ENCODE assay signal across 8 cellular contexts in genomic region chr10:112952282-112952991, GRCh38. TPM values are rescaled to one million over a fixed set of nuclear protein-coding genes. Genes with fewer than 3 reads are reported as not detected.
DNase-seq lines count a peak whose midpoint lies in the region; ATAC-seq and TF ChIP-seq lines count a peak whose summit lies in the region.

No MANE protein-coding gene starts in this region.

- ATAC-seq in activated CD8-positive, alpha-beta memory T cell treated with anti-CD3 and anti-CD28 coated beads, Interleukin-2, amount 10 ng/mL, durations not matched to agents 7 days and 5 days: peak; percentile 32
- peak; percentile 31 to 42 for ATAC-seq in stimulated activated naive B cell treated with anti-CD40 and anti-IgM and Interleukin-4, amounts not matched to agents 10 μg/mL and 1 μg/mL and 100 μg/mL, for 72 hours (replicated peaks)
- no peak for ATAC-seq in GM21423 (IDR thresholded peaks at IDR 0.05; ENCODE audit: unreplicated experiment)
- no peak for ATAC-seq in HG03439 (IDR thresholded peaks at IDR 0.05; ENCODE audit: unreplicated experiment)

- peak overlapping the region; percentile 81 to 83 for H3K4me3 ChIP-seq in ascending aorta
- peak overlapping the region; percentile 83 for H3K4me3 ChIP-seq in iPS-20b (ENCODE audit: low read length)

- in situ Hi-C loops in GM13976 (cut with MboI; ENCODE audit: low sequenced_read_pairs, unreplicated experiment): no loop called here

- H3K27ac ChIP-seq in ascending aorta (peak overlapping the region; percentile 90 to 92), iPS-20b (ENCODE audit: low read length) (peak overlapping the region; percentile 83)

- no peak for DNase-seq in activated CD8-positive, alpha-beta memory T cell treated with anti-CD3 and anti-CD28 coated beads, Interleukin-2, amount 10 ng/mL, durations not matched to agents 7 days and 5 days
- no peak for DNase-seq in activated CD8-positive, alpha-beta memory T cell treated with anti-CD3 and anti-CD28 coated beads, Interleukin-2, amount 50 U/mL, for 48 hours
- no peak for DNase-seq in ascending aorta (ENCODE audit: low spot score in 2 of 2)
- DNase-seq in stimulated activated naive B cell treated with anti-CD40 and anti-IgM and Interleukin-4, amounts not matched to agents 10 μg/mL and 1 μg/mL and 100 μg/mL, for 72 hours: no peak
- DNase-seq in GM13976 (ENCODE audit: low spot score): no peak

- no peaks in the 10 kb centered on the region for H3K36me3 ChIP-seq in ascending aorta
- H3K36me3 ChIP-seq in iPS-20b (ENCODE audit: insufficient read depth, low read depth, low read length): 0 out of 2 replicates have a peak, but pooled peaks cover 7% of the 10 kb centered on the region

- CTCF ChIA-PET in activated CD8-positive, alpha-beta memory T cell treated with anti-CD3 and anti-CD28 coated beads, Interleukin-2, amount 10 ng/mL, durations not matched to agents 7 days and 5 days (lab: Charles Lee): no interaction called here

- H3K9ac ChIP-seq in iPS-20b (ENCODE audit: low read depth, low read length): peak overlapping the region; percentile 98

- H3K4me1 ChIP-seq in ascending aorta: peaks cover 0 to 27% of the 10 kb centered on the region in 2 donors
- peaks cover 54% of the 10 kb centered on the region for H3K4me1 ChIP-seq in iPS-20b (ENCODE audit: insufficient read depth, low read length)

- H3K9me3 Mint-ChIP-seq in activated CD8-positive, alpha-beta memory T cell treated with anti-CD3 and anti-CD28 coated beads, Interleukin-2, amount 10 ng/mL, durations not matched to agents 7 days and 5 days (ENCODE audit: low read depth): no peaks in the 10 kb centered on the region
- H3K9me3 Mint-ChIP-seq in stimulated activated naive B cell treated with anti-CD40 and anti-IgM and Interleukin-4, amounts not matched to agents 10 μg/mL and 1 μg/mL and 100 μg/mL, for 72 hours: no peaks in the 10 kb centered on the region

- peaks cover 74% of the 10 kb centered on the region for H3K27me3 Mint-ChIP-seq in activated CD8-positive, alpha-beta memory T cell treated with anti-CD3 and anti-CD28 coated beads, Interleukin-2, amount 10 ng/mL, durations not matched to agents 7 days and 5 days
- peaks cover 59 to 74% of the 10 kb centered on the region in 2 donors for H3K27me3 Mint-ChIP-seq in stimulated activated naive B cell treated with anti-CD40 and anti-IgM and Interleukin-4, amounts not matched to agents 10 μg/mL and 1 μg/mL and 100 μg/mL, for 72 hours

- peaks cover 15% of the 10 kb centered on the region for H3K4me1 Mint-ChIP-seq in activated CD8-positive, alpha-beta memory T cell treated with anti-CD3 and anti-CD28 coated beads, Interleukin-2, amount 10 ng/mL, durations not matched to agents 7 days and 5 days
- H3K4me1 Mint-ChIP-seq in stimulated activated naive B cell treated with anti-CD40 and anti-IgM and Interleukin-4, amounts not matched to agents 10 μg/mL and 1 μg/mL and 100 μg/mL, for 72 hours: peaks cover 21 to 47% of the 10 kb centered on the region in 2 donors

- H3K4me3 Mint-ChIP-seq in activated CD8-positive, alpha-beta memory T cell treated with anti-CD3 and anti-CD28 coated beads, Interleukin-2, amount 10 ng/mL, durations not matched to agents 7 days and 5 days: peak overlapping the region; percentile 81
- H3K4me3 Mint-ChIP-seq in stimulated activated naive B cell treated with anti-CD40 and anti-IgM and Interleukin-4, amounts not matched to agents 10 μg/mL and 1 μg/mL and 100 μg/mL, for 72 hours: peak overlapping the region; percentile 87 to 94

- no peaks in the 10 kb centered on the region for H3K36me3 Mint-ChIP-seq in activated CD8-positive, alpha-beta memory T cell treated with anti-CD3 and anti-CD28 coated beads, Interleukin-2, amount 10 ng/mL, durations not matched to agents 7 days and 5 days
- peaks cover 0 to 1% of the 10 kb centered on the region in 2 donors for H3K36me3 Mint-ChIP-seq in stimulated activated naive B cell treated with anti-CD40 and anti-IgM and Interleukin-4, amounts not matched to agents 10 μg/mL and 1 μg/mL and 100 μg/mL, for 72 hours

- TF ChIP-seq CTCF in ascending aorta (IDR thresholded peaks at IDR 0.05) (no peak), GM13976 (IDR thresholded peaks at IDR 0.05; ENCODE audit: borderline replicate concordance, control extremely low read depth, extremely low read depth, insufficient read depth, missing control alignments) (no peak)

- no peaks in the 10 kb centered on the region for H3K9me3 ChIP-seq in ascending aorta
- H3K9me3 ChIP-seq in iPS-20b (ENCODE audit: insufficient read depth, low read depth, low read length): no peaks in the 10 kb centered on the region

- intact Hi-C loops in ascending aorta (cut with DNase I): loop anchor here (2.0 to 10.0 kb wide), 5 partner anchors 50 to 432 kb away; no protein-coding TSS in a partner anchor

- H3K27me3 ChIP-seq in ascending aorta (no peaks in the 10 kb centered on the region), iPS-20b (ENCODE audit: insufficient read depth, low read length) (no peaks in the 10 kb centered on the region)

- H3K27ac Mint-ChIP-seq in activated CD8-positive, alpha-beta memory T cell treated with anti-CD3 and anti-CD28 coated beads, Interleukin-2, amount 10 ng/mL, durations not matched to agents 7 days and 5 days: no peak overlapping the region
- H3K27ac Mint-ChIP-seq in stimulated activated naive B cell treated with anti-CD40 and anti-IgM and Interleukin-4, amounts not matched to agents 10 μg/mL and 1 μg/mL and 100 μg/mL, for 72 hours: no peak overlapping the region

RNA-seq across cellular contexts. Expression of gene TCF7L2, which starts 2.4 kb away (rescaled TPM):
- total RNA-seq in activated CD8-positive, alpha-beta memory T cell treated with anti-CD3 and anti-CD28 coated beads, Interleukin-2, amount 10 ng/mL, durations not matched to agents 7 days and 5 days: 1 to 10 TPM in 1 of 2 experiments, under 1 TPM in 1; 0.45 to 1.4 TPM
- total RNA-seq in ascending aorta: 8.2 TPM

Comparison
In these comparisons a context has a peak if more than half of its experiments do, and no peak if none do; other contexts are left out.
1. ATAC-seq: peak in activated CD8-positive, alpha-beta memory T cell treated with anti-CD3 and anti-CD28 coated beads, Interleukin-2, amount 10 ng/mL, durations not matched to agents 7 days and 5 days (single experiment) and stimulated activated naive B cell treated with anti-CD40 and anti-IgM and Interleukin-4, amounts not matched to agents 10 μg/mL and 1 μg/mL and 100 μg/mL, for 72 hours (2 of 2); none in GM21423 (single experiment) and HG03439 (single experiment).